Comparison of ENCODE assay signal across 7 cellular contexts in the genomic region with DNA sequence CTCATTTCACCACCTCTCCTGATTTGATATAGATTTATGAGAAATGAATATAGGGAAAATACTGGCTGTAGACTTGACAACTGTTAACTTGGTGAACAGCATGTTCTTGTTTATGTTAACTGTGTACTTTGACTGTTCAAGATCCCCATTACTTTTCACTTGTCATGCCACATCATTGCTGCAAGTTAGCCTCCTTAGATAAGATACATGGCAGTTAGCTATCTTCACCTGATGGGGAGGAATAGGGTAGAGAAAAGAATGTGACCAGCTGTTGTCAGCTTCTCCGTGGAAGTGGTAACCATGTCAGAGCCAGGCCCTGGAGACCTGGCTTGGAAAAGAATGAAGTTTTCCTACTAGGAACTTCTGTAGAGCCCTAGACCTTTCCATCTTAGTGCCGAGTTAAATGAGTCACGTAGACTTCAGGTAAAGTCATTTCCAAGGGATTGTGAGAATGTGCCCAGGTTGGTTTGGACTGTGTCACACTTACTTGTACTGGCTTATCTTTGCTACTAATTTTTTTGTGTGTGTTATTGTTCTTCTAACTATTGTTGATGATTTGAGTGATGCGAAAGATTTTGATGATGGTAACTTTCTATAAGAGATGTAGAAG. TPM values are rescaled to one million over a fixed set of nuclear protein-coding genes. Genes with fewer than 3 reads are reported as not detected.
DNase-seq lines count a peak whose midpoint lies in the region; ATAC-seq, FAIRE-seq and TF ChIP-seq lines count a peak whose summit lies in the region.
"Not testable (repeated sequence)": the region's sequence is repeated elsewhere in the genome, so short reads cannot be mapped to it uniquely, and the experiment has no call there.
"Had no signal": no experiment of that assay in that cellular context is flagged by ENCODE, and none has a peak within 500 bp of the region (broad histone marks: within the 10 kb centered on the region; RNA-seq: fewer than 3 reads in every experiment).

No MANE protein-coding gene starts in this region.

- not testable (repeated sequence) for H3K79me2 ChIP-seq in K562 (ENCODE audit: control insufficient read depth, insufficient read depth, low read length)

- not testable (repeated sequence) for H2AFZ ChIP-seq in K562 (ENCODE audit: low read depth, low read length)

- not testable (repeated sequence) for H3K27me3 Mint-ChIP-seq in MCF 10A (ENCODE audit: insufficient read depth, unreplicated experiment)

- H3K36me3 Mint-ChIP-seq in MCF 10A (ENCODE audit: insufficient read depth, unreplicated experiment) = not testable (repeated sequence)

- not testable (repeated sequence) for DNase-seq in H54 (ENCODE audit: insufficient read length, low spot score); RWPE2 (ENCODE audit: low spot score); K562 (ENCODE audit: extremely low read depth in 1 of 4, low spot score in 3 of 4); MCF 10A (ENCODE audit: unreplicated experiment); foreskin keratinocyte; lung (ENCODE audit: low spot score)

- H3K27ac Mint-ChIP-seq in MCF 10A (ENCODE audit: low read depth, unreplicated experiment) = not testable (repeated sequence)

- H3K4me3 Mint-ChIP-seq in MCF 10A (ENCODE audit: unreplicated experiment) = not testable (repeated sequence)

- not testable (repeated sequence) for H3K9me1 ChIP-seq in K562 (ENCODE audit: control insufficient read depth, insufficient read depth, low read length)

- H3K36me3 ChIP-seq in RWPE2 (ENCODE audit: low read depth); K562 (ENCODE audit: control insufficient read depth, insufficient read depth, low read length); lung (ENCODE audit: control insufficient read depth in 2 of 2, insufficient read depth in 2 of 2, low read length in 2 of 2): not testable (repeated sequence)

- not testable (repeated sequence) for H3K4me2 ChIP-seq in K562 (ENCODE audit: insufficient read depth, low read length)

- ATAC-seq in RWPE2 (ENCODE audit: low read depth) (peak; percentile 10; the same call in 1 of the 3 replicates), K562 (peak; percentile 69), foreskin keratinocyte (peak; percentile 58), lung (ENCODE audit: insufficient read depth, low FRiP score) (peak; percentile 15)

- in situ Hi-C loops in K562 (cut with MboI) = not testable (repeated sequence)

- H3K9me3 Mint-ChIP-seq in MCF 10A (ENCODE audit: unreplicated experiment) = not testable (repeated sequence)

- BruUV-seq in K562 (replicated peaks; lab: Mats Ljungman, UMichigan) = not testable (repeated sequence)
- BruUV-seq in MCF 10A (replicated peaks; lab: Mats Ljungman, UMichigan) = TSS peak; percentile 94

- not testable (repeated sequence) for H3K4me1 ChIP-seq in RWPE2 (ENCODE audit: insufficient read depth, poor library complexity, severe bottlenecking); K562 (replicated peaks in 1 of 2; ENCODE audit: control insufficient read depth in 2 of 2, insufficient read depth in 2 of 2, low read length in 2 of 2); foreskin keratinocyte; lung (ENCODE audit: control insufficient read depth in 2 of 2, insufficient read depth in 2 of 2, low read length in 2 of 2)

- not testable (repeated sequence) for H3K27me3 ChIP-seq in RWPE2 (ENCODE audit: insufficient read depth, poor library complexity, severe bottlenecking); K562 (ENCODE audit: control insufficient read depth in 2 of 2, insufficient read depth in 2 of 2, low read length in 2 of 2); foreskin keratinocyte; lung (ENCODE audit: control insufficient read depth, insufficient read depth)

- POLR2A ChIA-PET in K562 (lab: Yijun Ruan, JAX); MCF 10A (lab: Yijun Ruan, JAX): not testable (repeated sequence)

- H3K4me3 ChIP-seq in RWPE2 (ENCODE audit: severe bottlenecking); K562; lung: not testable (repeated sequence)

- intact Hi-C loops in K562 (cut with micrococcal nuclease); MCF 10A (cut with micrococcal nuclease): not testable (repeated sequence)

- not testable (repeated sequence) for H3K9ac ChIP-seq in K562 (ENCODE audit: insufficient read depth in 1 of 2, low read depth in 2 of 2, low read length in 2 of 2)

- H3K27ac ChIP-seq in RWPE2 (ENCODE audit: poor library complexity, severe bottlenecking); K562 (ENCODE audit: extremely low read depth, low read depth, low read length); foreskin keratinocyte; lung (ENCODE audit: low read depth in 1 of 2, low read length in 1 of 2): not testable (repeated sequence)

- H3K4me1 Mint-ChIP-seq in MCF 10A (ENCODE audit: insufficient read depth, unreplicated experiment) = not testable (repeated sequence)

- not testable (repeated sequence) for H3K9me3 ChIP-seq in RWPE2 (ENCODE audit: severe bottlenecking); K562 (replicated peaks; ENCODE audit: control insufficient read depth, insufficient read depth, low read depth, low read length); lung (ENCODE audit: control insufficient read depth in 2 of 2, insufficient read depth in 1 of 2, low read length in 1 of 2)

- peak; percentile 57 for FAIRE-seq in H54 (lab: Jason Lieb, UNC)
- not testable (repeated sequence) for FAIRE-seq in K562 (lab: Jason Lieb, UNC)

- H4K20me1 ChIP-seq in K562 (replicated peaks; ENCODE audit: control insufficient read depth, insufficient read depth, low read length) = not testable (repeated sequence)

- not testable (repeated sequence) for TF ChIP-seq CTCF in RWPE2 (IDR thresholded peaks at IDR 0.05; ENCODE audit: poor library complexity, severe bottlenecking); K562 (IDR thresholded peaks at IDR 0.05 in 2 of 3, conservative IDR thresholded peaks at IDR 0.05 in 1 of 3; ENCODE audit: insufficient read depth in 2 of 3, low read depth in 1 of 3, low read length in 3 of 3); MCF 10A (IDR thresholded peaks at IDR 0.05; ENCODE audit: unreplicated experiment); foreskin keratinocyte (conservative IDR thresholded peaks at IDR 0.05); lung (IDR thresholded peaks at IDR 0.05; ENCODE audit: control extremely low read depth, extremely low read depth)

- TF ChIP-seq POLR2A in H54 (IDR thresholded peaks at IDR 0.05; ENCODE audit: low read depth, low read length); K562 (conservative IDR thresholded peaks at IDR 0.05): not testable (repeated sequence)

- TF ChIP-seq EP300 in K562 (IDR thresholded peaks at IDR 0.05; ENCODE audit: low read length) = not testable (repeated sequence)

- not testable (repeated sequence) for TF ChIP-seq RAD21 in K562 (CRISPR knock-in tag; conservative IDR thresholded peaks at IDR 0.05 in 1 of 2, IDR thresholded peaks at IDR 0.05 in 1 of 2)

- CTCF ChIA-PET in K562 (lab: Yijun Ruan, JAX; ENCODE audit: low intra/inter-chr PET ratio); MCF 10A (lab: Yijun Ruan, JAX): not testable (repeated sequence)

- 13% methylated on average over 2 of the region's 4 CpGs for WGBS in K562 (ENCODE audit: insufficient coverage, low coverage, missing lambda C conversion rate)
- WGBS in lung, 2 donors = 95 to 99% methylated on average over 2 of the region's 4 CpGs

RNA-seq across cellular contexts. Expression of gene SRGAP2C, which starts 41.6 kb away (rescaled TPM):
- total RNA-seq in K562 (2011; cell fraction: chromatin; rRNA removed; ENCODE audit: low replicate concordance) = 11.1 and 23.4 TPM in 2 replicates
- total RNA-seq in K562 (2011; cell fraction: nucleolus; rRNA removed) = 9.5 and 11.6 TPM in 2 replicates
- 17.5 and 23.4 TPM in 2 replicates for total RNA-seq in K562 (2011; cell fraction: nucleoplasm; rRNA removed)
- total RNA-seq in K562 (2014; rRNA removed) (7.7 and 12.3 TPM in 2 replicates), K562 (2014; rRNA removed; fragmentation: Illumina TruSeq; extraction: Trizol) (10.1 and 11.6 TPM in 2 replicates), K562 (2015; rRNA removed; fragmentation: Illumina TruSeq; extraction: Trizol) (7.9 and 8.7 TPM in 2 replicates), K562 (2021) (21.1 and 21.9 TPM in 2 replicates), MCF 10A (2022) (36.6 and 37.1 TPM in 2 replicates), foreskin keratinocyte (12.1 and 17.6 TPM in 2 replicates), lung (10 to 100 TPM; 18.7 to 34.6 TPM)
- polyA plus RNA-seq in K562 (2011; rRNA removed) (8.8 and 9.3 TPM in 2 replicates), K562 (2014; fragmentation: Illumina TruSeq; extraction: Trizol) (6.4 and 7.4 TPM in 2 replicates), K562 (2014; fragmentation: Nextera tagmentation; extraction: Ambion mirVana) (1 to 10 TPM; 5.1 to 6.6 TPM), K562 (2014; rRNA removed) (5.0 and 5.9 TPM in 2 replicates), foreskin keratinocyte (2.5 and 4.0 TPM in 2 replicates), lung (1 to 10 TPM; 3.9 to 7.1 TPM)
- 3.9 and 6.6 TPM in 2 replicates for polyA plus RNA-seq in K562 (2011; cell fraction: cytosol; rRNA removed)
- 7.4 and 7.6 TPM in 2 replicates for polyA plus RNA-seq in K562 (2011; cell fraction: nucleus; rRNA removed)
- 5.0 and 7.5 TPM in 2 replicates for polyA plus RNA-seq in K562 (2012)
- polyA minus RNA-seq in K562 (2011; rRNA and poly(A)+ RNA removed) = 22.8 and 24.9 TPM in 2 replicates
- polyA minus RNA-seq in K562 (2011; cell fraction: cytosol; rRNA and poly(A)+ RNA removed) = 12.6 and 16.4 TPM in 2 replicates
- 11.8 and 12.4 TPM in 2 replicates for polyA minus RNA-seq in K562 (2011; cell fraction: nucleus; rRNA and poly(A)+ RNA removed)

RNA-seq across cellular contexts. Expression of gene FAM72B, which starts 42.3 kb away (rescaled TPM):
- total RNA-seq in K562 (2011; cell fraction: chromatin; rRNA removed; ENCODE audit: low replicate concordance) = 19.4 and 39.9 TPM in 2 replicates
- total RNA-seq in K562 (2011; cell fraction: nucleolus; rRNA removed) = 19.5 and 22.2 TPM in 2 replicates
- total RNA-seq in K562 (2011; cell fraction: nucleoplasm; rRNA removed) = 56.9 and 85.5 TPM in 2 replicates
- total RNA-seq in K562 (2014; rRNA removed) (20.8 and 23.4 TPM in 2 replicates), K562 (2014; rRNA removed; fragmentation: Illumina TruSeq; extraction: Trizol) (33.1 and 38.1 TPM in 2 replicates), K562 (2015; rRNA removed; fragmentation: Illumina TruSeq; extraction: Trizol) (30.0 and 32.2 TPM in 2 replicates), K562 (2021) (21.9 and 26.1 TPM in 2 replicates), MCF 10A (2022) (8.0 and 8.6 TPM in 2 replicates), foreskin keratinocyte (4.3 and 7.1 TPM in 2 replicates), lung (1 to 10 TPM; 1.1 TPM)
- polyA plus RNA-seq in K562 (2011; rRNA removed) (47.6 and 52.3 TPM in 2 replicates), K562 (2014; fragmentation: Illumina TruSeq; extraction: Trizol) (43.3 and 61.7 TPM in 2 replicates), K562 (2014; fragmentation: Nextera tagmentation; extraction: Ambion mirVana) (10 to 100 TPM; 11.8 to 13.4 TPM), K562 (2014; rRNA removed) (31.5 and 36.7 TPM in 2 replicates), foreskin keratinocyte (3.1 and 5.8 TPM in 2 replicates), lung (under 1 TPM; 0.39 to 0.81 TPM)
- polyA plus RNA-seq in K562 (2011; cell fraction: cytosol; rRNA removed) = 15.7 and 26.6 TPM in 2 replicates
- 22.6 and 31.2 TPM in 2 replicates for polyA plus RNA-seq in K562 (2011; cell fraction: nucleus; rRNA removed)
- polyA plus RNA-seq in K562 (2012) = 24.1 and 28.2 TPM in 2 replicates
- 61.9 and 70.9 TPM in 2 replicates for polyA minus RNA-seq in K562 (2011; rRNA and poly(A)+ RNA removed)
- polyA minus RNA-seq in K562 (2011; cell fraction: cytosol; rRNA and poly(A)+ RNA removed) = 19.7 and 20.0 TPM in 2 replicates
- 15.6 and 33.1 TPM in 2 replicates for polyA minus RNA-seq in K562 (2011; cell fraction: nucleus; rRNA and poly(A)+ RNA removed)
- total RNA-seq: CD4-positive, alpha-beta memory T cell had no signal

Comparison
In these comparisons a context has a peak if more than half of its experiments do, and no peak if none do; other contexts are left out.
1. ATAC-seq: peak in every context shown above with its lines; median percentile 69 in K562; 58 in foreskin keratinocyte; 15 in lung; 10 in RWPE2.